In the genomic region with DNA sequence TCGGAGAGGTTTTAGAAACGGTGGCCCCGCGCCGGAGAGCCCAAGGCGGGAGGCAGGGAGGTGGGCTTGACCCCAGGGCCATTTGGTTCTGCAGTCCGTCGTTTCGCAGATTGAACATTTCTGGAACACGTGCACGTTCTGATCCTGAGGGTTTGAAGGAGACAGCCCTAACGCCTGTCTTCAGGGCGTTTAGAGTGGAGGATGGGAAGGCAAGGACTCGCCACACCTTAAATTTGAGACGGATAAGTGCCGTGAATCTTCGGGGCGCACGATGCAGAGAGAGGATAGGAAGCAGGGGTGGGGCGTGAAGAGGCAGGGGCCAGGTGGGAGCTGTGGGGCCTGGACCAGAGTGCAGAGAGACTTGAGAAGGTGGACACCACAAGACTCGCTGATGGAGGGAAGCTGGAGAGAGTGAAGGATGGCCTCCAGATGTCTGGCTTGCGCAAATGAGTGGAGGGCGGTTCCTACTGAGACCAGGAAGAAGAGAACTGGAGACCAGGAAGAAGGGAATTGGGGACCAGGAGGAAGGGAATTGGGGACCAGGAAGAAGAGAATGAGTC, we compare ENCODE assay signal across 8 cellular contexts. TPM values are rescaled to one million over a fixed set of nuclear protein-coding genes. Genes with fewer than 3 reads are reported as not detected.
DNase-seq lines count a peak whose midpoint lies in the region; ATAC-seq, FAIRE-seq and TF ChIP-seq lines count a peak whose summit lies in the region.

No MANE protein-coding gene starts in this region.

- CTCF ChIA-PET in GM12878 (lab: Yijun Ruan, JAX) = no interaction called here

- WGBS in GM12878 (ENCODE audit: insufficient coverage, insufficient replicate concordance, low lambda C conversion rate, missing lambda C conversion rate) = 84% methylated on average over 23 of the region's 23 CpGs
- 93 to 94% methylated on average over 23 of the region's 23 CpGs for WGBS in mesodermal cell (ENCODE audit: insufficient coverage in 2 of 2), 2 experiments
- WGBS in adrenal gland, 4 donors = 63 to 79% (median 64%) methylated on average over 21 to 23 of the region's 23 CpGs

- peaks cover 31% of the 10 kb centered on the region for H3K79me2 ChIP-seq in GM12878 (ENCODE audit: control insufficient read depth, insufficient read depth, low read length)

- H2AFZ ChIP-seq in GM12878 (ENCODE audit: control insufficient read depth, low read depth, low read length) = peak overlapping the region; percentile 85

- POLR2A ChIA-PET in GM12878 (lab: Charles Lee) = no interaction called here

- TF ChIP-seq EP300 in GM12878 (IDR thresholded peaks at IDR 0.05; ENCODE audit: borderline replicate concordance in 1 of 2, control insufficient read depth in 1 of 2, low read depth in 2 of 2, low read length in 2 of 2) = no peak

- H3K9me3 ChIP-seq in left ventricle myocardium inferior (replicated peaks) (no peaks in the 10 kb centered on the region), GM12878 (replicated peaks; ENCODE audit: control insufficient read depth, insufficient read depth, low read length) (no peaks in the 10 kb centered on the region), mesodermal cell (ENCODE audit: control insufficient read depth, low read length) (peaks cover 6% of the 10 kb centered on the region), vagina (no peaks in the 10 kb centered on the region), adrenal gland (replicated peaks in 1 of 3) (no peaks in the 10 kb centered on the region)

- H4K20me1 ChIP-seq in GM12878 (ENCODE audit: control insufficient read depth, insufficient read depth) = no peaks in the 10 kb centered on the region

- SMC1A ChIA-PET in GM12878 (lab: Charles Lee; ENCODE audit: uncharacterized antibody, unreplicated experiment) = no interaction called here

- no TSS peak for BruUV-seq in GM12878 (replicated peaks; lab: Mats Ljungman, UMichigan)

- H3K27me3 ChIP-seq in left ventricle myocardium inferior (ENCODE audit: low read depth) = no peaks in the 10 kb centered on the region
- H3K27me3 ChIP-seq in GM12878 (replicated peaks in 1 of 2; ENCODE audit: control insufficient read depth in 2 of 2, insufficient read depth in 2 of 2, low read length in 1 of 2) = no peaks in the 10 kb centered on the region
- no peaks in the 10 kb centered on the region for H3K27me3 ChIP-seq in vagina
- H3K27me3 ChIP-seq in adrenal gland = no peaks in the 10 kb centered on the region

- peaks cover 3% of the 10 kb centered on the region for H3K36me3 ChIP-seq in left ventricle myocardium inferior
- no peaks in the 10 kb centered on the region for H3K36me3 ChIP-seq in GM12878 (ENCODE audit: control insufficient read depth in 2 of 2, insufficient read depth in 2 of 2, low read length in 1 of 2)
- peaks cover 21% of the 10 kb centered on the region for H3K36me3 ChIP-seq in mesodermal cell (ENCODE audit: control insufficient read depth, insufficient read depth, low read length)
- no peaks in the 10 kb centered on the region for H3K36me3 ChIP-seq in vagina
- no peaks in the 10 kb centered on the region for H3K36me3 ChIP-seq in adrenal gland (replicated peaks in 1 of 2)

- FAIRE-seq in GM12878 (lab: Jason Lieb, UNC) = no peak

- DNase-seq in left ventricle myocardium inferior = no peak
- DNase-seq in left cardiac atrium = no peak
- no peak for DNase-seq in GM12878 (ENCODE audit: low read depth, low spot score)
- DNase-seq in vagina (ENCODE audit: extremely low spot score in 2 of 2) = no peak
- DNase-seq in adrenal gland = no peak
- no peak for DNase-seq in C1 segment of cervical spinal cord (lab: John Stamatoyannopoulos, UW)

- H3K4me3 ChIP-seq in left ventricle myocardium inferior (peak overlapping the region; percentile 84), GM12878 (peak overlapping the region; percentile 65), mesodermal cell (ENCODE audit: extremely low read depth, insufficient read depth, low read length, poor library complexity, severe bottlenecking) (peak overlapping the region; percentile 31), vagina (peak overlapping the region; percentile 85 to 90), adrenal gland (no peak overlapping the region)

- H3K27ac ChIP-seq in left ventricle myocardium inferior (replicated peaks) = no peak overlapping the region
- no peak overlapping the region for H3K27ac ChIP-seq in GM12878 (ENCODE audit: control insufficient read depth, insufficient read depth)
- H3K27ac ChIP-seq in mesodermal cell (ENCODE audit: low read depth, low read length, severe bottlenecking) = no peak overlapping the region
- H3K27ac ChIP-seq in vagina = no peak overlapping the region
- H3K27ac ChIP-seq in adrenal gland = no peak overlapping the region

- no peak for TF ChIP-seq POLR2A in GM12878 (IDR thresholded peaks at IDR 0.05; ENCODE audit: low read depth, low read length)
- no peak for TF ChIP-seq POLR2A in vagina (IDR thresholded peaks at IDR 0.05)
- no peak for TF ChIP-seq POLR2A in adrenal gland (IDR thresholded peaks at IDR 0.05)

- ATAC-seq in left cardiac atrium (no peak), GM12878 (no peak), HG02678 (IDR thresholded peaks at IDR 0.05; ENCODE audit: unreplicated experiment) (no peak)

- H3K4me1 ChIP-seq in left ventricle myocardium inferior = peaks cover 44% of the 10 kb centered on the region
- H3K4me1 ChIP-seq in GM12878 (ENCODE audit: control insufficient read depth, insufficient read depth, low read length) = peaks cover 17% of the 10 kb centered on the region
- peaks cover 16% of the 10 kb centered on the region for H3K4me1 ChIP-seq in mesodermal cell (ENCODE audit: control insufficient read depth, insufficient read depth, low read length, poor library complexity, severe bottlenecking)
- H3K4me1 ChIP-seq in vagina = peaks cover 44% of the 10 kb centered on the region
- H3K4me1 ChIP-seq in adrenal gland (replicated peaks in 1 of 2) = peaks cover 11 to 27% of the 10 kb centered on the region in 2 donors

- in situ Hi-C loops in GM12878 (cut with MboI) = no loop called here

- intact Hi-C loops in left ventricle myocardium inferior (cut with micrococcal nuclease) (no loop called here), left cardiac atrium (cut with DNase I) (no loop called here), GM12878 (cut with micrococcal nuclease; ENCODE audit: unreplicated experiment) (no loop called here), vagina (cut with DNase I) (no loop called here), adrenal gland (cut with DNase I) (loop anchor here in 1 of 2 donors (10.0 kb wide), 1 partner anchor 149 kb away; the partner anchor contains the start of gene MADCAM1)

- no peak for TF ChIP-seq RAD21 in GM12878 (IDR thresholded peaks at IDR 0.05; ENCODE audit: insufficient read depth, low read depth, low read length)

- no peak for TF ChIP-seq CTCF in left ventricle myocardium inferior (IDR thresholded peaks at IDR 0.05; ENCODE audit: borderline replicate concordance)
- no peak for TF ChIP-seq CTCF in GM12878 (IDR thresholded peaks at IDR 0.05 in 2 of 3, conservative IDR thresholded peaks at IDR 0.05 in 1 of 3; ENCODE audit: control insufficient read depth in 2 of 3, extremely low read depth in 1 of 3, insufficient read depth in 1 of 3, low read depth in 3 of 3, low read length in 3 of 3)
- no peak for TF ChIP-seq CTCF in vagina (IDR thresholded peaks at IDR 0.05)
- TF ChIP-seq CTCF in adrenal gland (IDR thresholded peaks at IDR 0.05) = no peak

- RAD21 ChIA-PET in GM12878 (lab: Charles Lee; ENCODE audit: unreplicated experiment) = no interaction called here

- H3K9ac ChIP-seq in GM12878 (ENCODE audit: control insufficient read depth, insufficient read depth, low read length) = no peak overlapping the region

- peak overlapping the region; percentile 94; the same call in 1 of the 2 replicates for H3K4me2 ChIP-seq in GM12878 (ENCODE audit: control insufficient read depth, insufficient read depth)

RNA-seq across cellular contexts. Expression of gene MIER2, which starts 0.8 kb away (rescaled TPM):
- total RNA-seq in left ventricle myocardium inferior (15.9 TPM), left cardiac atrium (10 to 100 TPM; 18.2 to 25.0 TPM), GM12878 (2014; rRNA removed) (9.8 and 11.6 TPM in 2 replicates), GM12878 (2014; rRNA removed; fragmentation: Illumina TruSeq; extraction: Trizol) (4.6 and 6.8 TPM in 2 replicates), GM12878 (2021) (22.2 and 23.6 TPM in 2 replicates), vagina (30.7 TPM), adrenal gland (10 to 100 TPM; 10.8 to 24.2 (median 18.2) TPM)
- total RNA-seq in GM12878 (2013; cell fraction: nucleolus; rRNA removed) = 36.8 and 37.2 TPM in 2 replicates
- polyA plus RNA-seq in GM12878 (2011; ENCODE audit: low read depth) = 2.4 TPM
- polyA plus RNA-seq in GM12878 (2011; rRNA removed) (6.5 and 11.6 TPM in 2 replicates), GM12878 (2014; fragmentation: Illumina TruSeq; extraction: Trizol) (10.9 and 12.5 TPM in 2 replicates), GM12878 (2014; fragmentation: Nextera tagmentation; extraction: Ambion mirVana) (under 1 TPM; 0.48 to 0.60 TPM), GM12878 (2014; rRNA removed) (14.9 and 20.6 TPM in 2 replicates), GM12878 (2016; fragmentation: Nextera tagmentation; extraction: Ambion mirVana) (10 to 100 TPM; 14.6 to 18.4 TPM), adrenal gland (10 to 100 TPM; 11.6 to 33.9 (median 29.5) TPM)
- 10.5 and 10.7 TPM in 2 replicates for polyA plus RNA-seq in GM12878 (2011; cell fraction: cytosol; rRNA removed)
- polyA plus RNA-seq in GM12878 (2011; cell fraction: nucleus; rRNA removed) = 35.7 and 51.2 TPM in 2 replicates
- 25.2 and 25.4 TPM in 2 replicates for polyA plus RNA-seq in GM12878 (2012)
- 18.1 and 23.6 TPM in 2 replicates for polyA minus RNA-seq in GM12878 (2011; rRNA and poly(A)+ RNA removed)
- polyA minus RNA-seq in GM12878 (2011; cell fraction: cytosol; rRNA and poly(A)+ RNA removed) = 5.6 and 9.2 TPM in 2 replicates
- polyA minus RNA-seq in GM12878 (2011; cell fraction: nucleus; rRNA and poly(A)+ RNA removed) = 10.2 and 27.7 TPM in 2 replicates
- polyA plus RNA-seq in mesodermal cell (2013, experiment 1 of 2) = 45.4 TPM
- 37.3 TPM for polyA plus RNA-seq in mesodermal cell (2013, experiment 2 of 2)

RNA-seq across cellular contexts. Expression of gene PLPP2, which starts 54.2 kb away (rescaled TPM):
- total RNA-seq in left ventricle myocardium inferior (not detected), left cardiac atrium (under 1 TPM; 0.76 to 0.85 TPM), GM12878 (2014; rRNA removed) (not detected in 2 replicates), GM12878 (2014; rRNA removed; fragmentation: Illumina TruSeq; extraction: Trizol) (not detected in 2 replicates), GM12878 (2021) (0.51 and 0.62 TPM in 2 replicates), vagina (49.4 TPM), adrenal gland (100 to 1,000 TPM in 1 of 8 donors, 10 to 100 TPM in 2, 1 to 10 TPM in 5; 2.4 to 272 (median 7.8) TPM)
- 0.10 TPM in 1 of 2 replicates, not detected in the other for total RNA-seq in GM12878 (2013; cell fraction: nucleolus; rRNA removed)
- polyA plus RNA-seq in GM12878 (2011; ENCODE audit: low read depth) = 0.18 TPM
- polyA plus RNA-seq in GM12878 (2011; rRNA removed) (0.07 and 0.14 TPM in 2 replicates), GM12878 (2014; fragmentation: Illumina TruSeq; extraction: Trizol) (not detected in 2 replicates), GM12878 (2014; fragmentation: Nextera tagmentation; extraction: Ambion mirVana) (not detected), GM12878 (2014; rRNA removed) (0.04 TPM in 1 of 2 replicates, not detected in the other), GM12878 (2016; fragmentation: Nextera tagmentation; extraction: Ambion mirVana) (not detected), adrenal gland (1 to 10 TPM in 1 of 3 donors, under 1 TPM in 2; 0.33 to 8.9 (median 0.88) TPM)
- 0.12 and 0.24 TPM in 2 replicates for polyA plus RNA-seq in GM12878 (2011; cell fraction: cytosol; rRNA removed)
- polyA plus RNA-seq in GM12878 (2011; cell fraction: nucleus; rRNA removed) = 0.15 and 0.27 TPM in 2 replicates
- polyA plus RNA-seq in GM12878 (2012) = 0.36 and 0.38 TPM in 2 replicates
- polyA minus RNA-seq in GM12878 (2011; rRNA and poly(A)+ RNA removed) = not detected in 2 replicates
- polyA minus RNA-seq in GM12878 (2011; cell fraction: cytosol; rRNA and poly(A)+ RNA removed) = not detected in 2 replicates
- polyA minus RNA-seq in GM12878 (2011; cell fraction: nucleus; rRNA and poly(A)+ RNA removed) = under 0.01 TPM in 1 of 2 replicates, not detected in the other
- polyA plus RNA-seq in mesodermal cell (2013, experiment 1 of 2) = 6.3 TPM
- 4.1 TPM for polyA plus RNA-seq in mesodermal cell (2013, experiment 2 of 2)

Comparison
In these comparisons a context has a peak if more than half of its experiments do, and no peak if none do; other contexts are left out.
1. H3K4me3 ChIP-seq: peak in left ventricle myocardium inferior (single experiment), GM12878 (single experiment), mesodermal cell (single experiment) and vagina (2 of 2); none in adrenal gland (0 of 4).